1 cellular context compared by ENCODE assay signal in the genomic region with DNA sequence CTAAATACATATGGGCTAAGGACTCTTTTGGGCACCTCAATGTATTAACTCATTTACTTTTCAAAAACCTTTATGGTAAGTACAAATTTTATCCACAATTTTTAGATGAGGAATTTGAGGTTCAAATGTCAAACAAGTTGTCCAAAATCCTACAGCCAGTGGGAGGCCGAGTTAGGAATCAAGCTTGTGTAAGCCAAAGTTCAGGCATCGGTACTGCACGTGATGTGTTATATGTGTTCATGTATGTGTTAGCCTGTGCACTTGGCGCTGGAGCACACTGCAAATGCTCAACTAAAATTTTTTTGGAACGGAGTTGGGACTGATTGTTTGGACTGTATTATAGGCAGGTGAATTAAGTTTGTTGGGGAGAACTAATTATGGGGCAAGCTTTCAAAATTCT.
TF ChIP-seq lines count a peak whose summit lies in the region.

No MANE protein-coding gene starts in this region.

TF ChIP-seq in HepG2, 621 proteins besides CTCF, POLR2A, EP300 and RAD21 (continued from another document and continues in another):
- TF ChIP-seq IKZF5 (CRISPR knock-in tag; IDR thresholded peaks at IDR 0.05): no peak
- TF ChIP-seq THYN1 (CRISPR knock-in tag; IDR thresholded peaks at IDR 0.05; ENCODE audit: borderline replicate concordance, low read depth): no peak
- no peak for TF ChIP-seq ATF5 (CRISPR knock-in tag; IDR thresholded peaks at IDR 0.05; ENCODE audit: low read depth)
- TF ChIP-seq CC2D1A (CRISPR knock-in tag; IDR thresholded peaks at IDR 0.05): no peak
- TF ChIP-seq CCAR2 (optimal IDR thresholded peaks at IDR 0.05; ENCODE audit: low read depth, low read length): no peak
- no peak for TF ChIP-seq MAF1 (CRISPR knock-in tag; IDR thresholded peaks at IDR 0.05; ENCODE audit: borderline replicate concordance)
- no peak for TF ChIP-seq MED8 (CRISPR knock-in tag; IDR thresholded peaks at IDR 0.05; ENCODE audit: insufficient replicate concordance)
- no peak for TF ChIP-seq HNRNPUL1 (IDR thresholded peaks at IDR 0.05; ENCODE audit: low read depth, low read length)
- no peak for TF ChIP-seq ZNF652 (CRISPR knock-in tag; IDR thresholded peaks at IDR 0.05; ENCODE audit: borderline replicate concordance, low read depth)
- TF ChIP-seq ZNF446 (CRISPR knock-in tag; IDR thresholded peaks at IDR 0.05): no peak
- no peak for TF ChIP-seq AGO1 (IDR thresholded peaks at IDR 0.05; ENCODE audit: low read depth, low read length, poor library complexity, severe bottlenecking)
- 0 out of 2 replicates have a peak, but pooled peaks have one; percentile 16 for TF ChIP-seq AKNA (CRISPR knock-in tag; IDR thresholded peaks at IDR 0.05; ENCODE audit: borderline replicate concordance)
- TF ChIP-seq TCF7L2 (IDR thresholded peaks at IDR 0.05; ENCODE audit: low read depth, low read length): 0 out of 2 replicates have a peak, but pooled peaks have one; percentile 14
- TF ChIP-seq STAT5B (CRISPR knock-in tag; IDR thresholded peaks at IDR 0.05): no peak
- no peak for TF ChIP-seq JUND (CRISPR knock-in tag; IDR thresholded peaks at IDR 0.05)
- TF ChIP-seq HES4 (CRISPR knock-in tag; IDR thresholded peaks at IDR 0.05; ENCODE audit: borderline replicate concordance): no peak
- no peak for TF ChIP-seq ZBTB42 (CRISPR knock-in tag; IDR thresholded peaks at IDR 0.05)
- peak; percentile 4; the same call in 1 of the 2 replicates for TF ChIP-seq ATF1 (CRISPR knock-in tag; IDR thresholded peaks at IDR 0.05)
- TF ChIP-seq ZNF747 (CRISPR knock-in tag; IDR thresholded peaks at IDR 0.05; ENCODE audit: borderline replicate concordance): no peak
- TF ChIP-seq NCOA2 (CRISPR knock-in tag; IDR thresholded peaks at IDR 0.05): no peak
- TF ChIP-seq, protein P1, sequence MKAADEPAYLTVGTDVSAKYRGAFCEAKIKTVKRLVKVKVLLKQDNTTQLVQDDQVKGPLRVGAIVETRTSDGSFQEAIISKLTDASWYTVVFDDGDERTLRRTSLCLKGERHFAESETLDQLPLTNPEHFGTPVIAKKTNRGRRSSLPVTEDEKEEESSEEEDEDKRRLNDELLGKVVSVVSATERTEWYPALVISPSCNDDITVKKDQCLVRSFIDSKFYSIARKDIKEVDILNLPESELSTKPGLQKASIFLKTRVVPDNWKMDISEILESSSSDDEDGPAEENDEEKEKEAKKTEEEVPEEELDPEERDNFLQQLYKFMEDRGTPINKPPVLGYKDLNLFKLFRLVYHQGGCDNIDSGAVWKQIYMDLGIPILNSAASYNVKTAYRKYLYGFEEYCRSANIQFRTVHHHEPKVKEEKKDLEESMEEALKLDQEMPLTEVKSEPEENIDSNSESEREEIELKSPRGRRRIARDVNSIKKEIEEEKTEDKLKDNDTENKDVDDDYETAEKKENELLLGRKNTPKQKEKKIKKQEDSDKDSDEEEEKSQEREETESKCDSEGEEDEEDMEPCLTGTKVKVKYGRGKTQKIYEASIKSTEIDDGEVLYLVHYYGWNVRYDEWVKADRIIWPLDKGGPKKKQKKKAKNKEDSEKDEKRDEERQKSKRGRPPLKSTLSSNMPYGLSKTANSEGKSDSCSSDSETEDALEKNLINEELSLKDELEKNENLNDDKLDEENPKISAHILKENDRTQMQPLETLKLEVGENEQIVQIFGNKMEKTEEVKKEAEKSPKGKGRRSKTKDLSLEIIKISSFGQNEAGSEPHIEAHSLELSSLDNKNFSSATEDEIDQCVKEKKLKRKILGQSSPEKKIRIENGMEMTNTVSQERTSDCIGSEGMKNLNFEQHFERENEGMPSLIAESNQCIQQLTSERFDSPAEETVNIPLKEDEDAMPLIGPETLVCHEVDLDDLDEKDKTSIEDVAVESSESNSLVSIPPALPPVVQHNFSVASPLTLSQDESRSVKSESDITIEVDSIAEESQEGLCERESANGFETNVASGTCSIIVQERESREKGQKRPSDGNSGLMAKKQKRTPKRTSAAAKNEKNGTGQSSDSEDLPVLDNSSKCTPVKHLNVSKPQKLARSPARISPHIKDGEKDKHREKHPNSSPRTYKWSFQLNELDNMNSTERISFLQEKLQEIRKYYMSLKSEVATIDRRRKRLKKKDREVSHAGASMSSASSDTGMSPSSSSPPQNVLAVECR (CRISPR knock-in tag; IDR thresholded peaks at IDR 0.05; ENCODE audit: borderline replicate concordance): peak; percentile 11; the same call in 1 of the 2 replicates
- no peak for TF ChIP-seq ZNF766 (CRISPR knock-in tag; IDR thresholded peaks at IDR 0.05; ENCODE audit: borderline replicate concordance)
- TF ChIP-seq, protein P2, sequence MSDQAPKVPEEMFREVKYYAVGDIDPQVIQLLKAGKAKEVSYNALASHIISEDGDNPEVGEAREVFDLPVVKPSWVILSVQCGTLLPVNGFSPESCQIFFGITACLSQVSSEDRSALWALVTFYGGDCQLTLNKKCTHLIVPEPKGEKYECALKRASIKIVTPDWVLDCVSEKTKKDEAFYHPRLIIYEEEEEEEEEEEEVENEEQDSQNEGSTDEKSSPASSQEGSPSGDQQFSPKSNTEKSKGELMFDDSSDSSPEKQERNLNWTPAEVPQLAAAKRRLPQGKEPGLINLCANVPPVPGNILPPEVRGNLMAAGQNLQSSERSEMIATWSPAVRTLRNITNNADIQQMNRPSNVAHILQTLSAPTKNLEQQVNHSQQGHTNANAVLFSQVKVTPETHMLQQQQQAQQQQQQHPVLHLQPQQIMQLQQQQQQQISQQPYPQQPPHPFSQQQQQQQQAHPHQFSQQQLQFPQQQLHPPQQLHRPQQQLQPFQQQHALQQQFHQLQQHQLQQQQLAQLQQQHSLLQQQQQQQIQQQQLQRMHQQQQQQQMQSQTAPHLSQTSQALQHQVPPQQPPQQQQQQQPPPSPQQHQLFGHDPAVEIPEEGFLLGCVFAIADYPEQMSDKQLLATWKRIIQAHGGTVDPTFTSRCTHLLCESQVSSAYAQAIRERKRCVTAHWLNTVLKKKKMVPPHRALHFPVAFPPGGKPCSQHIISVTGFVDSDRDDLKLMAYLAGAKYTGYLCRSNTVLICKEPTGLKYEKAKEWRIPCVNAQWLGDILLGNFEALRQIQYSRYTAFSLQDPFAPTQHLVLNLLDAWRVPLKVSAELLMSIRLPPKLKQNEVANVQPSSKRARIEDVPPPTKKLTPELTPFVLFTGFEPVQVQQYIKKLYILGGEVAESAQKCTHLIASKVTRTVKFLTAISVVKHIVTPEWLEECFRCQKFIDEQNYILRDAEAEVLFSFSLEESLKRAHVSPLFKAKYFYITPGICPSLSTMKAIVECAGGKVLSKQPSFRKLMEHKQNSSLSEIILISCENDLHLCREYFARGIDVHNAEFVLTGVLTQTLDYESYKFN (CRISPR knock-in tag; conservative IDR thresholded peaks at IDR 0.05): no peak
- TF ChIP-seq MZF1 (CRISPR knock-in tag; IDR thresholded peaks at IDR 0.05; ENCODE audit: borderline replicate concordance): no peak
- no peak for TF ChIP-seq THAP8 (CRISPR knock-in tag; IDR thresholded peaks at IDR 0.05; ENCODE audit: borderline replicate concordance)
- no peak for TF ChIP-seq E2F1 (CRISPR knock-in tag; IDR thresholded peaks at IDR 0.05)
- TF ChIP-seq TP53 (CRISPR knock-in tag; conservative IDR thresholded peaks at IDR 0.05): no peak
- TF ChIP-seq, protein P3, sequence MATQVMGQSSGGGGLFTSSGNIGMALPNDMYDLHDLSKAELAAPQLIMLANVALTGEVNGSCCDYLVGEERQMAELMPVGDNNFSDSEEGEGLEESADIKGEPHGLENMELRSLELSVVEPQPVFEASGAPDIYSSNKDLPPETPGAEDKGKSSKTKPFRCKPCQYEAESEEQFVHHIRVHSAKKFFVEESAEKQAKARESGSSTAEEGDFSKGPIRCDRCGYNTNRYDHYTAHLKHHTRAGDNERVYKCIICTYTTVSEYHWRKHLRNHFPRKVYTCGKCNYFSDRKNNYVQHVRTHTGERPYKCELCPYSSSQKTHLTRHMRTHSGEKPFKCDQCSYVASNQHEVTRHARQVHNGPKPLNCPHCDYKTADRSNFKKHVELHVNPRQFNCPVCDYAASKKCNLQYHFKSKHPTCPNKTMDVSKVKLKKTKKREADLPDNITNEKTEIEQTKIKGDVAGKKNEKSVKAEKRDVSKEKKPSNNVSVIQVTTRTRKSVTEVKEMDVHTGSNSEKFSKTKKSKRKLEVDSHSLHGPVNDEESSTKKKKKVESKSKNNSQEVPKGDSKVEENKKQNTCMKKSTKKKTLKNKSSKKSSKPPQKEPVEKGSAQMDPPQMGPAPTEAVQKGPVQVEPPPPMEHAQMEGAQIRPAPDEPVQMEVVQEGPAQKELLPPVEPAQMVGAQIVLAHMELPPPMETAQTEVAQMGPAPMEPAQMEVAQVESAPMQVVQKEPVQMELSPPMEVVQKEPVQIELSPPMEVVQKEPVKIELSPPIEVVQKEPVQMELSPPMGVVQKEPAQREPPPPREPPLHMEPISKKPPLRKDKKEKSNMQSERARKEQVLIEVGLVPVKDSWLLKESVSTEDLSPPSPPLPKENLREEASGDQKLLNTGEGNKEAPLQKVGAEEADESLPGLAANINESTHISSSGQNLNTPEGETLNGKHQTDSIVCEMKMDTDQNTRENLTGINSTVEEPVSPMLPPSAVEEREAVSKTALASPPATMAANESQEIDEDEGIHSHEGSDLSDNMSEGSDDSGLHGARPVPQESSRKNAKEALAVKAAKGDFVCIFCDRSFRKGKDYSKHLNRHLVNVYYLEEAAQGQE (IDR thresholded peaks at IDR 0.05; ENCODE audit: borderline replicate concordance in 1 of 2, low read depth in 1 of 2, low read length in 2 of 2): no peak
- no peak for TF ChIP-seq ZNF20 (CRISPR knock-in tag; IDR thresholded peaks at IDR 0.05)
- TF ChIP-seq PBX3 (CRISPR knock-in tag; IDR thresholded peaks at IDR 0.05; ENCODE audit: borderline replicate concordance): no peak
- no peak for TF ChIP-seq ZNF547 (CRISPR knock-in tag; IDR thresholded peaks at IDR 0.05)
- TF ChIP-seq RFXANK (CRISPR knock-in tag; IDR thresholded peaks at IDR 0.05): no peak
- TF ChIP-seq NFKB2 (CRISPR knock-in tag; IDR thresholded peaks at IDR 0.05; ENCODE audit: borderline replicate concordance): no peak
- TF ChIP-seq ZNF101 (CRISPR knock-in tag; IDR thresholded peaks at IDR 0.05; ENCODE audit: borderline replicate concordance, low read depth): no peak
- no peak for TF ChIP-seq ZNF30 (CRISPR knock-in tag; IDR thresholded peaks at IDR 0.05)
- TF ChIP-seq NKX3-1 (CRISPR knock-in tag; IDR thresholded peaks at IDR 0.05): no peak
